17 cellular contexts compared by ENCODE assay signal in genomic region chr5:5066276-5067186, GRCh38.
DNase-seq lines count a peak whose midpoint lies in the region; ATAC-seq and TF ChIP-seq lines count a peak whose summit lies in the region.
"Had no signal": no experiment of that assay in that cellular context is flagged by ENCODE, and none has a peak within 500 bp of the region (broad histone marks: within the 10 kb centered on the region; RNA-seq: fewer than 3 reads in every experiment).

No MANE protein-coding gene starts in this region.

- peak; percentile 45 for DNase-seq in A673 (ENCODE audit: low spot score)
- DNase-seq in fibroblast of mammary gland (ENCODE audit: low read depth), result peak; percentile 22
- no peak for DNase-seq in AG08395 (ENCODE audit: low spot score)
- no peak for DNase-seq in NCI-H128 (lab: John Stamatoyannopoulos, UW; ENCODE audit: unreplicated experiment)
- DNase-seq: amniotic stem cell, dorsolateral prefrontal cortex, NCI-H1694 treated with DMSO at 0.1 percent for 48 hours, NCI-H526 treated with DMSO at 0.1 percent for 48 hours, Right ventricle myocardium superior, T-helper 9 cell, thyroid gland had no signal

- H3K36me3 ChIP-seq in A673 (ENCODE audit: insufficient read depth, low read length, poor library complexity, severe bottlenecking), result no peaks in the 10 kb centered on the region
- H3K36me3 ChIP-seq: thyroid gland had no signal

- no peak overlapping the region for H3K27ac ChIP-seq in A673 (ENCODE audit: low read depth, low read length, poor library complexity, severe bottlenecking)
- H3K27ac ChIP-seq: dorsolateral prefrontal cortex, thyroid gland had no signal

- H3K9me3 ChIP-seq in A673 (ENCODE audit: low read depth, low read length, poor library complexity, severe bottlenecking), result no peaks in the 10 kb centered on the region
- H3K9me3 ChIP-seq: thyroid gland had no signal

- no TSS peak for BruUV-seq in A673 (replicated peaks; lab: Mats Ljungman, UMichigan)

- intact Hi-C loops in A673 (cut with micrococcal nuclease; ENCODE audit: unreplicated experiment), result no loop called here

- peaks cover 49% of the 10 kb centered on the region for H3K27me3 ChIP-seq in A673 (replicated peaks; ENCODE audit: insufficient read depth, low read depth, low read length, poor library complexity)
- H3K27me3 ChIP-seq: thyroid gland had no signal

- no peaks in the 10 kb centered on the region for H3K4me1 ChIP-seq in A673 (ENCODE audit: insufficient read depth, low read length, poor library complexity, severe bottlenecking)
- H3K4me1 ChIP-seq: thyroid gland had no signal

- ATAC-seq in GM18907 (IDR thresholded peaks at IDR 0.05; ENCODE audit: unreplicated experiment) (peak; percentile 59), HG03442 (IDR thresholded peaks at IDR 0.05; ENCODE audit: unreplicated experiment) (peak; percentile 46), GM21717 (IDR thresholded peaks at IDR 0.05; ENCODE audit: unreplicated experiment) (no peak), GM18505 (IDR thresholded peaks at IDR 0.05; ENCODE audit: unreplicated experiment) (no peak)
- ATAC-seq: HCT116, K562 had no signal

- H3K4me3 ChIP-seq in A673 (ENCODE audit: low read depth, low read length, poor library complexity, severe bottlenecking) (no peak overlapping the region), fibroblast of mammary gland (ENCODE audit: control insufficient read depth, low read depth, low read length) (no peak overlapping the region)
- H3K4me3 ChIP-seq: dorsolateral prefrontal cortex, K562, thyroid gland had no signal

- CTCF ChIA-PET in A673 (lab: Charles Lee), result no interaction called here

- no peak for TF ChIP-seq CTCF in A673 (conservative IDR thresholded peaks at IDR 0.05; ENCODE audit: low read depth, low read length)
- no peak for TF ChIP-seq CTCF in fibroblast of mammary gland (conservative IDR thresholded peaks at IDR 0.05; ENCODE audit: control insufficient read depth, insufficient read depth, low read depth, low read length)

- POLR2A ChIA-PET in A673 (lab: Charles Lee; ENCODE audit: low non-redundant PET), result no interaction called here

- TF ChIP-seq POLR2A in GM18505 (IDR thresholded peaks at IDR 0.05; ENCODE audit: borderline replicate concordance, extremely low read depth, insufficient read depth, insufficient read length), result no peak

Comparison
In these comparisons a context has a peak if more than half of its experiments do, and no peak if none do; other contexts are left out.
1. DNase-seq: peak in A673 (single experiment) and fibroblast of mammary gland (single experiment); none in AG08395 (single experiment) and NCI-H128 (single experiment).
2. ATAC-seq: peak in GM18907 (single experiment) and HG03442 (single experiment); none in GM21717 (single experiment) and GM18505 (single experiment).